Comparison of ENCODE assay signal across 8 cellular contexts in genomic region chr9:129569506-129570449, GRCh38.
DNase-seq lines count a peak whose midpoint lies in the region; ATAC-seq and TF ChIP-seq lines count a peak whose summit lies in the region.

No MANE protein-coding gene starts in this region.

- peaks cover 24% of the 10 kb centered on the region for H3K4me1 Mint-ChIP-seq in activated naive CD8-positive, alpha-beta T cell treated with anti-CD3 and anti-CD28 coated beads, Interleukin-2, amount 50 U/mL, for 24 hours
- peaks cover 43% of the 10 kb centered on the region for H3K4me1 Mint-ChIP-seq in stimulated activated effector memory CD8-positive, alpha-beta T cell treated with anti-CD3 and anti-CD28 coated beads, Interleukin-12 subunit alpha, Interleukin-12 subunit beta, amount 100 ng/mL, for 72 hours

- TF ChIP-seq CTCF in AG09319 (IDR thresholded peaks at IDR 0.05; ENCODE audit: low read depth, low read length): peak; percentile 38

- H3K4me3 Mint-ChIP-seq in activated naive CD8-positive, alpha-beta T cell treated with anti-CD3 and anti-CD28 coated beads, Interleukin-2, amount 50 U/mL, for 24 hours: peak overlapping the region; percentile 70
- H3K4me3 Mint-ChIP-seq in stimulated activated effector memory CD8-positive, alpha-beta T cell treated with anti-CD3 and anti-CD28 coated beads, Interleukin-12 subunit alpha, Interleukin-12 subunit beta, amount 100 ng/mL, for 72 hours: peak overlapping the region; percentile 69

- H3K9ac ChIP-seq in iPS-20b (ENCODE audit: low read depth, low read length): no peak overlapping the region

- H3K36me3 ChIP-seq in iPS-20b (ENCODE audit: insufficient read depth, low read depth, low read length): no peaks in the 10 kb centered on the region

- peaks cover 6% of the 10 kb centered on the region for H3K9me3 Mint-ChIP-seq in activated naive CD8-positive, alpha-beta T cell treated with anti-CD3 and anti-CD28 coated beads, Interleukin-2, amount 50 U/mL, for 24 hours
- no peaks in the 10 kb centered on the region for H3K9me3 Mint-ChIP-seq in stimulated activated effector memory CD8-positive, alpha-beta T cell treated with anti-CD3 and anti-CD28 coated beads, Interleukin-12 subunit alpha, Interleukin-12 subunit beta, amount 100 ng/mL, for 72 hours

- peaks cover 14% of the 10 kb centered on the region; the same call in 1 of the 2 replicates for H3K27me3 ChIP-seq in iPS-20b (ENCODE audit: insufficient read depth, low read length)

- no peak for DNase-seq in AG09319 (ENCODE audit: extremely low read depth, low read depth)
- peak; percentile 49 for DNase-seq in HEK293T (ENCODE audit: extremely low spot score)
- peak; percentile 18 for DNase-seq in activated naive CD8-positive, alpha-beta T cell treated with anti-CD3 and anti-CD28 coated beads, Interleukin-2, amount 50 U/mL, for 24 hours
- no peak for DNase-seq in stimulated activated effector memory CD8-positive, alpha-beta T cell treated with anti-CD3 and anti-CD28 coated beads, Interleukin-12 subunit alpha, Interleukin-12 subunit beta, amount 100 ng/mL, for 72 hours (ENCODE audit: low spot score in 2 of 2)

- H3K27ac Mint-ChIP-seq in activated naive CD8-positive, alpha-beta T cell treated with anti-CD3 and anti-CD28 coated beads, Interleukin-2, amount 50 U/mL, for 24 hours: peak overlapping the region; percentile 46
- H3K27ac Mint-ChIP-seq in stimulated activated effector memory CD8-positive, alpha-beta T cell treated with anti-CD3 and anti-CD28 coated beads, Interleukin-12 subunit alpha, Interleukin-12 subunit beta, amount 100 ng/mL, for 72 hours: peak overlapping the region; percentile 87

- ATAC-seq in activated naive CD8-positive, alpha-beta T cell treated with anti-CD3 and anti-CD28 coated beads, Interleukin-2, amount 50 U/mL, for 24 hours: no peak
- ATAC-seq in stimulated activated effector memory CD8-positive, alpha-beta T cell treated with anti-CD3 and anti-CD28 coated beads, Interleukin-12 subunit alpha, Interleukin-12 subunit beta, amount 100 ng/mL, for 72 hours: no peak
- no peak for ATAC-seq in HG03045 (IDR thresholded peaks at IDR 0.05; ENCODE audit: unreplicated experiment)
- ATAC-seq in HG03460 (IDR thresholded peaks at IDR 0.05; ENCODE audit: unreplicated experiment): no peak
- ATAC-seq in GM21723 (IDR thresholded peaks at IDR 0.05; ENCODE audit: unreplicated experiment): no peak

- CTCF ChIA-PET in HEK293T (lab: Yijun Ruan, JAX): no interaction called here

- POLR2A ChIA-PET in HEK293T (lab: Yijun Ruan, JAX): interaction anchor here (0.6 to 1.0 kb wide), 3 partner anchors 10 to 76 kb away, joined by 3 to 5 read pairs (median 3); no protein-coding TSS in a partner anchor

- peaks cover 36% of the 10 kb centered on the region for H3K27me3 Mint-ChIP-seq in activated naive CD8-positive, alpha-beta T cell treated with anti-CD3 and anti-CD28 coated beads, Interleukin-2, amount 50 U/mL, for 24 hours

- no peak overlapping the region for H3K27ac ChIP-seq in iPS-20b (ENCODE audit: low read length)

- peak overlapping the region; percentile 21; the same call in 1 of the 2 replicates for H3K4me3 ChIP-seq in iPS-20b (ENCODE audit: low read length)

- no peaks in the 10 kb centered on the region for H3K9me3 ChIP-seq in iPS-20b (ENCODE audit: insufficient read depth, low read depth, low read length)

- peaks cover 9% of the 10 kb centered on the region; the same call in 1 of the 2 replicates for H3K4me1 ChIP-seq in iPS-20b (ENCODE audit: insufficient read depth, low read length)

- no peaks in the 10 kb centered on the region for H3K36me3 Mint-ChIP-seq in activated naive CD8-positive, alpha-beta T cell treated with anti-CD3 and anti-CD28 coated beads, Interleukin-2, amount 50 U/mL, for 24 hours (ENCODE audit: low read depth)
- H3K36me3 Mint-ChIP-seq in stimulated activated effector memory CD8-positive, alpha-beta T cell treated with anti-CD3 and anti-CD28 coated beads, Interleukin-12 subunit alpha, Interleukin-12 subunit beta, amount 100 ng/mL, for 72 hours: peaks cover 14% of the 10 kb centered on the region

TF ChIP-seq in HEK293T, 16 proteins besides CTCF, POLR2A, EP300 and RAD21:
- TF ChIP-seq BHLHE40 (IDR thresholded peaks at IDR 0.05; ENCODE audit: borderline replicate concordance) (no peak), ARNT (IDR thresholded peaks at IDR 0.05) (no peak), TARDBP (IDR thresholded peaks at IDR 0.05) (no peak), FOXM1 (IDR thresholded peaks at IDR 0.05; ENCODE audit: borderline replicate concordance) (no peak), CTBP1 (IDR thresholded peaks at IDR 0.05; ENCODE audit: borderline replicate concordance) (no peak), PKNOX1 (IDR thresholded peaks at IDR 0.05) (no peak), HDGF (IDR thresholded peaks at IDR 0.05; ENCODE audit: borderline replicate concordance) (no peak; the same call in 1 of the 2 replicates), SUZ12 (IDR thresholded peaks at IDR 0.05) (no peak), LEF1 (IDR thresholded peaks at IDR 0.05; ENCODE audit: borderline replicate concordance) (no peak), FOXA1 (IDR thresholded peaks at IDR 0.05) (no peak), ELF4 (IDR thresholded peaks at IDR 0.05) (no peak), ZNF384 (IDR thresholded peaks at IDR 0.05) (no peak), SP1 (IDR thresholded peaks at IDR 0.05) (no peak), L3MBTL2 (conservative IDR thresholded peaks at IDR 0.05) (no peak), NFRKB (IDR thresholded peaks at IDR 0.05) (no peak), FOXK2 (IDR thresholded peaks at IDR 0.05) (no peak)

Comparison
In these comparisons a context has a peak if more than half of its experiments do, and no peak if none do; other contexts are left out.
1. DNase-seq: peak in HEK293T (single experiment) and activated naive CD8-positive, alpha-beta T cell treated with anti-CD3 and anti-CD28 coated beads, Interleukin-2, amount 50 U/mL, for 24 hours (single experiment); none in AG09319 (single experiment) and stimulated activated effector memory CD8-positive, alpha-beta T cell treated with anti-CD3 and anti-CD28 coated beads, Interleukin-12 subunit alpha, Interleukin-12 subunit beta, amount 100 ng/mL, for 72 hours (0 of 2).